In genomic region chr7:43454936-43455518, GRCh38 we compare ENCODE assay signal across 9 cellular contexts.
DNase-seq lines count a peak whose midpoint lies in the region; ATAC-seq, FAIRE-seq and TF ChIP-seq lines count a peak whose summit lies in the region.
"Had no signal": no experiment of that assay in that cellular context is flagged by ENCODE, and none has a peak within 500 bp of the region (broad histone marks: within the 10 kb centered on the region; RNA-seq: fewer than 3 reads in every experiment).

No MANE protein-coding gene starts in this region.

- no peaks in the 10 kb centered on the region for H3K79me2 ChIP-seq in OCI-LY3 (ENCODE audit: low read length)
- H3K79me2 ChIP-seq in osteoblast (ENCODE audit: insufficient read depth, low read length), result no peaks in the 10 kb centered on the region

- peak; percentile 62 to 70 for TF ChIP-seq RAD21 in A549 (conservative IDR thresholded peaks at IDR 0.05 in 1 of 2, IDR thresholded peaks at IDR 0.05 in 1 of 2)

- no peak overlapping the region for H3K27ac ChIP-seq in A549
- H3K27ac ChIP-seq in OCI-LY3 (ENCODE audit: low read length), result peak overlapping the region; percentile 48
- H3K27ac ChIP-seq in osteoblast (ENCODE audit: low read depth, low read length), result no peak overlapping the region
- H3K27ac ChIP-seq: thoracic aorta had no signal

- ATAC-seq in A549 (peak; percentile 56 to 63; a peak in 4 of 6 replicates), HG02938 (IDR thresholded peaks at IDR 0.05; ENCODE audit: unreplicated experiment) (peak; percentile 87), HG02840 (IDR thresholded peaks at IDR 0.05; ENCODE audit: low FRiP score, unreplicated experiment) (no peak)

- H3K9ac ChIP-seq in OCI-LY3 (ENCODE audit: low read length), result peak overlapping the region; percentile 10

- 36% methylated on average over 8 of the region's 8 CpGs for WGBS in A549 (ENCODE audit: missing lambda C conversion rate)

- H3K4me1 ChIP-seq in A549 (no peaks in the 10 kb centered on the region), OCI-LY3 (ENCODE audit: low read length) (peaks cover 54% of the 10 kb centered on the region), osteoblast (ENCODE audit: insufficient read depth, low read length) (peaks cover 9% of the 10 kb centered on the region)

- POLR2A ChIA-PET in A549 (lab: Yijun Ruan, JAX), result no interaction called here

- H3K27me3 ChIP-seq in OCI-LY3 (ENCODE audit: low read depth, low read length) (no peaks in the 10 kb centered on the region), osteoblast (ENCODE audit: insufficient read depth, low read length) (no peaks in the 10 kb centered on the region)

- DNase-seq in A549 (ENCODE audit: low read depth in 1 of 2, low spot score in 1 of 2) (peak; percentile 22 to 38), GM12865 (ENCODE audit: low read depth) (peak; percentile 44), osteoblast (ENCODE audit: insufficient read length, low spot score, missing footprints) (peak; percentile 82)
- no peak for DNase-seq in activated CD4-positive, alpha-beta T cell treated with anti-CD3 and anti-CD28 coated beads, Interleukin-2, amount 50 U/mL, for 1 hour

- FAIRE-seq in A549 (lab: Jason Lieb, UNC) (no peak), endometrium (lab: Jason Lieb, UNC) (peak; percentile 84)

- H3K9me3 ChIP-seq in A549, result no peaks in the 10 kb centered on the region
- peaks cover 5% of the 10 kb centered on the region; the same call in 1 of the 2 replicates for H3K9me3 ChIP-seq in OCI-LY3 (ENCODE audit: insufficient read depth, low read length)
- H3K9me3 ChIP-seq in osteoblast (ENCODE audit: low read depth, low read length), result no peaks in the 10 kb centered on the region
- H3K9me3 ChIP-seq: thoracic aorta had no signal

- 0 out of 3 replicates have a peak overlapping the region, but pooled peaks have one; percentile 3 for H3K4me2 ChIP-seq in A549
- H3K4me2 ChIP-seq in OCI-LY3 (ENCODE audit: low read length), result peak overlapping the region; percentile 49
- peak overlapping the region; percentile 71 for H3K4me2 ChIP-seq in osteoblast (ENCODE audit: insufficient read depth, low read length)

- no peak for TF ChIP-seq EP300 in A549 (IDR thresholded peaks at IDR 0.05)

- H3K4me3 ChIP-seq in A549 (no peak overlapping the region), GM12865 (ENCODE audit: low read depth, low read length) (no peak overlapping the region), OCI-LY3 (ENCODE audit: low read length) (peak overlapping the region; percentile 54), osteoblast (ENCODE audit: insufficient read depth, low read length) (peak overlapping the region; percentile 28)
- H3K4me3 ChIP-seq: thoracic aorta had no signal

- H2AFZ ChIP-seq in OCI-LY3 (ENCODE audit: low read depth, low read length), result peak overlapping the region; percentile 93
- peak overlapping the region; percentile 87 for H2AFZ ChIP-seq in osteoblast (ENCODE audit: low read length)

- CTCF ChIA-PET in A549 (lab: Yijun Ruan, JAX), result interaction anchor here (0.6 to 4.9 kb wide), 27 partner anchors 8 to 550 kb away, joined by 3 to 27 read pairs (median 3); partner anchors contain the start of gene STK17A

- H3K36me3 ChIP-seq in OCI-LY3 (replicated peaks; ENCODE audit: low read depth, low read length), result peaks cover 9% of the 10 kb centered on the region
- H3K36me3 ChIP-seq in osteoblast (ENCODE audit: insufficient read depth, low read length), result no peaks in the 10 kb centered on the region
- H3K36me3 ChIP-seq: thoracic aorta had no signal

- H4K20me1 ChIP-seq in OCI-LY3 (ENCODE audit: insufficient read depth, low read length) (no peaks in the 10 kb centered on the region), osteoblast (ENCODE audit: insufficient read depth, low read length) (no peaks in the 10 kb centered on the region)

- TF ChIP-seq CTCF in A549 (IDR thresholded peaks at IDR 0.05), result peak; percentile 59
- TF ChIP-seq CTCF in GM12865 (IDR thresholded peaks at IDR 0.05; ENCODE audit: insufficient read depth, low read depth, low read length, missing control alignments), result peak; percentile 36
- peak; percentile 79 for TF ChIP-seq CTCF in OCI-LY3 (IDR thresholded peaks at IDR 0.05; ENCODE audit: low read depth, low read length)
- TF ChIP-seq CTCF in osteoblast (IDR thresholded peaks at IDR 0.05; ENCODE audit: extremely low read depth, low read depth, low read length), result peak; percentile 61

- no peak for TF ChIP-seq POLR2A in A549 (IDR thresholded peaks at IDR 0.05; ENCODE audit: low read length)

TF ChIP-seq in A549, 52 proteins besides CTCF, POLR2A, EP300 and RAD21:
- TF ChIP-seq JUNB (IDR thresholded peaks at IDR 0.05) (no peak), PBX3 (IDR thresholded peaks at IDR 0.05) (no peak), SMC3 (IDR thresholded peaks at IDR 0.05) (peak; percentile 50), HOXB13 (CRISPR knock-in tag; IDR thresholded peaks at IDR 0.05; ENCODE audit: low read depth) (no peak), SREBF2 (IDR thresholded peaks at IDR 0.05) (no peak)

Comparison
In these comparisons a context has a peak if more than half of its experiments do, and no peak if none do; other contexts are left out.
1. H3K4me2 ChIP-seq: peak in every context shown above with its lines; median percentile 71 in osteoblast; 49 in OCI-LY3; 3 in A549.
2. H3K4me3 ChIP-seq: peak in OCI-LY3 (single experiment) and osteoblast (single experiment); none in A549 (single experiment) and GM12865 (single experiment).
3. Peak in every context shown above with its lines, with median percentiles within 50 percentile points of each other: CTCF ChIP-seq.